1 cellular context compared by ENCODE assay signal in genomic region chr2:158189526-158189925, GRCh38.
TF ChIP-seq lines count a peak whose summit lies in the region.

No MANE protein-coding gene starts in this region.

TF ChIP-seq in HepG2, 621 proteins besides CTCF, POLR2A, EP300 and RAD21 (continued from another document and continues in another):
- TF ChIP-seq BCLAF1 (IDR thresholded peaks at IDR 0.05): no peak
- no peak for TF ChIP-seq ZNF414 (CRISPR knock-in tag; IDR thresholded peaks at IDR 0.05)
- no peak for TF ChIP-seq ZNF572 (CRISPR knock-in tag; IDR thresholded peaks at IDR 0.05)
- TF ChIP-seq NFIC (IDR thresholded peaks at IDR 0.05; ENCODE audit: low read length): peak; percentile 99
- no peak for TF ChIP-seq ZNF232 (CRISPR knock-in tag; IDR thresholded peaks at IDR 0.05; ENCODE audit: borderline replicate concordance)
- TF ChIP-seq KDM2A (CRISPR knock-in tag; IDR thresholded peaks at IDR 0.05; ENCODE audit: borderline replicate concordance, low read depth): no peak
- peak; percentile 76; the same call in 1 of the 2 replicates for TF ChIP-seq ZNF280D (CRISPR knock-in tag; IDR thresholded peaks at IDR 0.05)
- TF ChIP-seq ZBTB4 (CRISPR knock-in tag; IDR thresholded peaks at IDR 0.05; ENCODE audit: borderline replicate concordance): no peak
- TF ChIP-seq HMG20A (CRISPR knock-in tag; IDR thresholded peaks at IDR 0.05; ENCODE audit: borderline replicate concordance): peak; percentile 99
- TF ChIP-seq SAP130 (CRISPR knock-in tag; IDR thresholded peaks at IDR 0.05; ENCODE audit: low read depth): peak; percentile 91
- TF ChIP-seq ZNF180 (CRISPR knock-in tag; IDR thresholded peaks at IDR 0.05; ENCODE audit: borderline replicate concordance, low read depth): no peak
- no peak for TF ChIP-seq ZNF597 (CRISPR knock-in tag; IDR thresholded peaks at IDR 0.05)
- TF ChIP-seq HMG20B (CRISPR knock-in tag; conservative IDR thresholded peaks at IDR 0.05): no peak; the same call in 1 of the 2 replicates
- TF ChIP-seq ZNF567 (CRISPR knock-in tag; IDR thresholded peaks at IDR 0.05; ENCODE audit: borderline replicate concordance): no peak
- no peak; the same call in 1 of the 2 replicates for TF ChIP-seq STAT6 (CRISPR knock-in tag; IDR thresholded peaks at IDR 0.05; ENCODE audit: borderline replicate concordance)
- TF ChIP-seq TERF1 (CRISPR knock-in tag; IDR thresholded peaks at IDR 0.05): no peak
- TF ChIP-seq KMT2B (CRISPR knock-in tag; IDR thresholded peaks at IDR 0.05): no peak
- no peak for TF ChIP-seq THYN1 (CRISPR knock-in tag; IDR thresholded peaks at IDR 0.05; ENCODE audit: borderline replicate concordance, low read depth)
- TF ChIP-seq ZNF800 (CRISPR knock-in tag; IDR thresholded peaks at IDR 0.05): no peak
- 0 out of 2 replicates have a peak, but pooled peaks have one; percentile 52 for TF ChIP-seq LCORL (IDR thresholded peaks at IDR 0.05)
- TF ChIP-seq LCORL (CRISPR knock-in tag; IDR thresholded peaks at IDR 0.05): peak; percentile 78; the same call in 1 of the 2 replicates
- TF ChIP-seq ZBTB26 (CRISPR knock-in tag; IDR thresholded peaks at IDR 0.05; ENCODE audit: borderline replicate concordance): no peak
- no peak for TF ChIP-seq BCL3 (CRISPR knock-in tag; IDR thresholded peaks at IDR 0.05)
- no peak for TF ChIP-seq PCBP1 (IDR thresholded peaks at IDR 0.05; ENCODE audit: borderline replicate concordance, low read depth, low read length)
- TF ChIP-seq CBFB (CRISPR knock-in tag; IDR thresholded peaks at IDR 0.05): 0 out of 2 replicates have a peak, but pooled peaks have one; percentile 49
- TF ChIP-seq HOXA9 (CRISPR knock-in tag; IDR thresholded peaks at IDR 0.05; ENCODE audit: borderline replicate concordance): no peak
- no peak for TF ChIP-seq ZNF333 (CRISPR knock-in tag; IDR thresholded peaks at IDR 0.05; ENCODE audit: borderline replicate concordance)
- no peak for TF ChIP-seq ZNF276 (CRISPR knock-in tag; IDR thresholded peaks at IDR 0.05; ENCODE audit: low read depth)
- no peak for TF ChIP-seq DDIT3 (CRISPR knock-in tag; IDR thresholded peaks at IDR 0.05)
- TF ChIP-seq ZEB1 (IDR thresholded peaks at IDR 0.05; ENCODE audit: insufficient replicate concordance, low read depth): no peak
- no peak for TF ChIP-seq PRMT3 (CRISPR knock-in tag; IDR thresholded peaks at IDR 0.05; ENCODE audit: borderline replicate concordance, low read depth)
- no peak for TF ChIP-seq MTA1 (CRISPR knock-in tag; IDR thresholded peaks at IDR 0.05; ENCODE audit: borderline replicate concordance)
